In genomic region chr15:80416702-80417101, GRCh38 we compare ENCODE assay signal across 28 cellular contexts.
"Had no signal": no experiment of that assay in that cellular context is flagged by ENCODE, and none has a peak within 500 bp of the region (broad histone marks: within the 10 kb centered on the region; RNA-seq: fewer than 3 reads in every experiment).

No MANE protein-coding gene starts in this region.

- H3K27ac ChIP-seq: neural progenitor cell, ovary, parathyroid adenoma, psoas muscle, right lobe of liver, sigmoid colon, stomach, thoracic aorta, thyroid gland, tibial nerve, upper lobe of left lung, vagina had no signal

- H3K4me1 Mint-ChIP-seq: stimulated activated effector memory CD8-positive, alpha-beta T cell treated with anti-CD3 and anti-CD28 coated beads, Interleukin-12 subunit alpha, Interleukin-12 subunit beta, amount 100 ng/mL, for 72 hours; stimulated activated naive B cell treated with anti-CD40 and anti-IgM and Interleukin-4, amounts not matched to agents 10 μg/mL and 1 μg/mL and 100 μg/mL, for 72 hours had no signal

- H3K4me3 ChIP-seq: neural progenitor cell, ovary, psoas muscle, right lobe of liver, sigmoid colon, stomach, thoracic aorta, thyroid gland, tibial nerve, upper lobe of left lung, vagina had no signal

- H3K27ac Mint-ChIP-seq: nephron; neural progenitor cell; progenitor cell of endocrine pancreas; stimulated activated effector memory CD8-positive, alpha-beta T cell treated with anti-CD3 and anti-CD28 coated beads, Interleukin-12 subunit alpha, Interleukin-12 subunit beta, amount 100 ng/mL, for 72 hours; stimulated activated naive B cell treated with anti-CD40 and anti-IgM and Interleukin-4, amounts not matched to agents 10 μg/mL and 1 μg/mL and 100 μg/mL, for 72 hours; stimulated activated naive CD8-positive, alpha-beta T cell treated with anti-CD3 and anti-CD28 coated beads, Interleukin-15, Interleukin-2, amounts not matched to agents 100 ng/mL and 50 ng/mL, for 24 hours had no signal

- H3K4me2 ChIP-seq: neural progenitor cell had no signal

- H3K4me3 Mint-ChIP-seq: nephron; neural progenitor cell; stimulated activated effector memory CD8-positive, alpha-beta T cell treated with anti-CD3 and anti-CD28 coated beads, Interleukin-12 subunit alpha, Interleukin-12 subunit beta, amount 100 ng/mL, for 72 hours; stimulated activated naive B cell treated with anti-CD40 and anti-IgM and Interleukin-4, amounts not matched to agents 10 μg/mL and 1 μg/mL and 100 μg/mL, for 72 hours; stimulated activated naive CD8-positive, alpha-beta T cell treated with anti-CD3 and anti-CD28 coated beads, Interleukin-15, Interleukin-2, amounts not matched to agents 100 ng/mL and 50 ng/mL, for 24 hours had no signal

- H3K9ac ChIP-seq: neural progenitor cell, parathyroid adenoma had no signal

- H3K4me1 ChIP-seq: parathyroid adenoma, psoas muscle, tibial nerve, vagina had no signal

- H3K36me3 Mint-ChIP-seq: stimulated activated effector memory CD8-positive, alpha-beta T cell treated with anti-CD3 and anti-CD28 coated beads, Interleukin-12 subunit alpha, Interleukin-12 subunit beta, amount 100 ng/mL, for 72 hours; stimulated activated naive B cell treated with anti-CD40 and anti-IgM and Interleukin-4, amounts not matched to agents 10 μg/mL and 1 μg/mL and 100 μg/mL, for 72 hours had no signal

- H3K36me3 ChIP-seq: neural progenitor cell, ovary, right lobe of liver, sigmoid colon, stomach, thoracic aorta, thyroid gland, tibial nerve, upper lobe of left lung, vagina had no signal

- H3K27me3 Mint-ChIP-seq: progenitor cell of endocrine pancreas had no signal

- H3K27me3 ChIP-seq: neural progenitor cell, ovary, right lobe of liver, sigmoid colon, stomach, thyroid gland, tibial nerve, upper lobe of left lung, vagina had no signal

- DNase-seq: occipital lobe; ovary; posterior cingulate gyrus; psoas muscle; right cardiac atrium; right lobe of liver; sigmoid colon; small intestine; stimulated activated CD4-positive, alpha-beta T cell treated with anti-CD3 and anti-CD28 coated beads, Interleukin-15, amount 100 ng/mL, for 24 hours; stimulated activated CD4-positive, alpha-beta T cell treated with anti-CD3 and anti-CD28 coated beads, Interleukin-2, amount 100 ng/mL, for 24 hours; stimulated activated CD4-positive, alpha-beta T cell treated with anti-CD3 and anti-CD28 coated beads, Interleukin-2, amount 100 ng/mL, for 48 hours; stimulated activated CD4-positive, alpha-beta T cell treated with anti-CD3 and anti-CD28 coated beads, Interleukin-4, amount 100 ng/mL, for 24 hours; stimulated activated naive B cell treated with anti-CD40 and anti-IgM and Interleukin-4, amounts not matched to agents 10 μg/mL and 1 μg/mL and 100 μg/mL, for 72 hours; stimulated activated naive CD4-positive, alpha-beta T cell treated with Interleukin-2 at 50 U/mL for 16 hours; stomach; thyroid gland; trophoblast cell; upper lobe of left lung had no signal

- H2AFZ ChIP-seq: neural progenitor cell, parathyroid adenoma had no signal

- FAIRE-seq: small intestine, urothelium cell line had no signal

- H3K9me3 Mint-ChIP-seq: nephron; stimulated activated effector memory CD8-positive, alpha-beta T cell treated with anti-CD3 and anti-CD28 coated beads, Interleukin-12 subunit alpha, Interleukin-12 subunit beta, amount 100 ng/mL, for 72 hours; stimulated activated naive B cell treated with anti-CD40 and anti-IgM and Interleukin-4, amounts not matched to agents 10 μg/mL and 1 μg/mL and 100 μg/mL, for 72 hours; stimulated activated naive CD8-positive, alpha-beta T cell treated with anti-CD3 and anti-CD28 coated beads, Interleukin-15, Interleukin-2, amounts not matched to agents 100 ng/mL and 50 ng/mL, for 24 hours had no signal

- H3K79me2 ChIP-seq: parathyroid adenoma had no signal

- H3K9me3 ChIP-seq: ovary, psoas muscle, right lobe of liver, sigmoid colon, stomach, thoracic aorta, thyroid gland, tibial nerve, upper lobe of left lung, vagina had no signal
